ENCODE assay signal across 28 cellular contexts in genomic region chr12:57779736-57780135, GRCh38. TPM values are rescaled to one million over a fixed set of nuclear protein-coding genes. Genes with fewer than 3 reads are reported as not detected.
DNase-seq lines count a peak whose midpoint lies in the region; ATAC-seq, FAIRE-seq and TF ChIP-seq lines count a peak whose summit lies in the region.
"Had no signal": no experiment of that assay in that cellular context is flagged by ENCODE, and none has a peak within 500 bp of the region (broad histone marks: within the 10 kb centered on the region; RNA-seq: fewer than 3 reads in every experiment).

No MANE protein-coding gene starts in this region.

- intact Hi-C loops in CD4-positive, alpha-beta T cell (cut with DNase I, micrococcal nuclease) = loop anchor here in 1 of 2 experiments (1.0 to 5.0 kb wide), 2 partner anchors 22 to 128 kb away; no protein-coding TSS in a partner anchor

- peaks cover 16% of the 10 kb centered on the region for H3K36me3 Mint-ChIP-seq in CD4-positive, alpha-beta T cell (ENCODE audit: low read depth)
- H3K36me3 Mint-ChIP-seq in naive thymus-derived CD8-positive, alpha-beta T cell = peaks cover 0 to 4% (median 4%) of the 10 kb centered on the region in 3 donors

- no peaks in the 10 kb centered on the region for H3K9me3 ChIP-seq in CD4-positive, alpha-beta T cell (ENCODE audit: control insufficient read depth, low read length)
- H3K9me3 ChIP-seq: adrenal gland, heart left ventricle, pancreas, upper lobe of left lung had no signal

- H3K4me1 Mint-ChIP-seq in CD4-positive, alpha-beta T cell (ENCODE audit: low read depth) = peaks cover 47% of the 10 kb centered on the region
- peaks cover 30 to 52% (median 43%) of the 10 kb centered on the region in 4 donors for H3K4me1 Mint-ChIP-seq in naive thymus-derived CD8-positive, alpha-beta T cell

- TF ChIP-seq CTCF in CD4-positive, alpha-beta T cell (IDR thresholded peaks at IDR 0.05) = no peak

- H3K27ac ChIP-seq in CD4-positive, alpha-beta T cell (ENCODE audit: low read depth, low read length) = no peak overlapping the region
- H3K27ac ChIP-seq: adrenal gland, brain microvascular endothelial cell, foreskin keratinocyte, pancreas, PC-9, upper lobe of left lung had no signal

- no peak for ATAC-seq in CD4-positive, alpha-beta T cell (ENCODE audit: poor library complexity)
- ATAC-seq in naive thymus-derived CD8-positive, alpha-beta T cell = no peak
- no peak for ATAC-seq in GM19035 (IDR thresholded peaks at IDR 0.05; ENCODE audit: unreplicated experiment)
- ATAC-seq: activated CD8-positive, alpha-beta T cell treated with anti-CD3 and anti-CD28 coated beads for 36 hours; foreskin keratinocyte; heart left ventricle; pancreas; right cardiac atrium had no signal

- no peaks in the 10 kb centered on the region for H3K9me3 Mint-ChIP-seq in CD4-positive, alpha-beta T cell
- H3K9me3 Mint-ChIP-seq in naive thymus-derived CD8-positive, alpha-beta T cell = no peaks in the 10 kb centered on the region
- H3K9me3 Mint-ChIP-seq: activated CD8-positive, alpha-beta T cell treated with anti-CD3 and anti-CD28 coated beads for 36 hours; mesothelial cell of epicardium; nephron progenitor cell had no signal

- TF ChIP-seq POLR2A in H54 (IDR thresholded peaks at IDR 0.05; ENCODE audit: low read depth, low read length) = no peak

- no peaks in the 10 kb centered on the region for H3K27me3 ChIP-seq in CD4-positive, alpha-beta T cell (ENCODE audit: control insufficient read depth, insufficient read depth, low read length)
- H3K27me3 ChIP-seq: adrenal gland, brain microvascular endothelial cell, foreskin keratinocyte, heart left ventricle, pancreas, upper lobe of left lung had no signal

- DNase-seq in CD4-positive, alpha-beta T cell = no peak
- DNase-seq in EH (ENCODE audit: low read depth) (peak; percentile 42), amniotic epithelial cell (ENCODE audit: low read depth) (peak; percentile 24), COLO668 (lab: John Stamatoyannopoulos, UW; ENCODE audit: unreplicated experiment) (no peak), H54 (ENCODE audit: insufficient read length, low spot score) (no peak)
- DNase-seq in naive thymus-derived CD8-positive, alpha-beta T cell = no peak
- DNase-seq: activated CD8-positive, alpha-beta T cell treated with anti-CD3 and anti-CD28 coated beads for 36 hours; activated gamma-delta T cell treated with Interleukin-2 at 50 U/mL for 16 hours; activated T-cell treated with anti-CD3 and anti-CD28 coated beads for 4 hours; brain microvascular endothelial cell; foreskin keratinocyte; GDM1; heart left ventricle; NCI-H1048; NCI-H1930; NCI-H524 treated with DMSO at 0.1 percent for 48 hours; nephron progenitor cell; NK-92 treated with Interleukin-12 subunit alpha and Interleukin-12 subunit beta, amount 100 ng/mL, for 24 hours; PC-9; right cardiac atrium; SHP77 treated with DMSO at 0.1 percent for 48 hours; stimulated activated CD4-positive, alpha-beta T cell treated with anti-CD3 and anti-CD28 coated beads, Interleukin-2, amount 100 ng/mL, for 24 hours; substantia nigra; upper lobe of left lung had no signal

- no peaks in the 10 kb centered on the region for H3K27me3 Mint-ChIP-seq in CD4-positive, alpha-beta T cell
- H3K27me3 Mint-ChIP-seq in naive thymus-derived CD8-positive, alpha-beta T cell = peaks cover 0 to 4% (median 0%) of the 10 kb centered on the region in 5 donors
- H3K27me3 Mint-ChIP-seq: activated CD8-positive, alpha-beta T cell treated with anti-CD3 and anti-CD28 coated beads for 36 hours had no signal

- no peak overlapping the region for H3K4me3 Mint-ChIP-seq in CD4-positive, alpha-beta T cell
- no peak overlapping the region for H3K4me3 Mint-ChIP-seq in naive thymus-derived CD8-positive, alpha-beta T cell
- H3K4me3 Mint-ChIP-seq: activated CD8-positive, alpha-beta T cell treated with anti-CD3 and anti-CD28 coated beads for 36 hours; mesothelial cell of epicardium; nephron progenitor cell had no signal

- no peak for FAIRE-seq in H54 (lab: Jason Lieb, UNC)
- FAIRE-seq: pancreas had no signal

- POLR2A ChIA-PET in CD4-positive, alpha-beta T cell (lab: Charles Lee) = interaction anchor here (1.1 to 2.0 kb wide), 2 partner anchors 15 to 23 kb away, joined by 3 to 10 read pairs; no protein-coding TSS in a partner anchor
- POLR2A ChIA-PET in naive thymus-derived CD8-positive, alpha-beta T cell (lab: Charles Lee) = interaction anchor here (1.3 to 3.0 kb wide), 2 partner anchors 21 to 23 kb away, joined by 4 to 9 read pairs; no protein-coding TSS in a partner anchor

- H3K27ac Mint-ChIP-seq in CD4-positive, alpha-beta T cell = peak overlapping the region; percentile 100
- peak overlapping the region in 7 of 10 donors; percentile 6 to 100 (median 76) for H3K27ac Mint-ChIP-seq in naive thymus-derived CD8-positive, alpha-beta T cell
- H3K27ac Mint-ChIP-seq: activated CD8-positive, alpha-beta T cell treated with anti-CD3 and anti-CD28 coated beads for 36 hours; mesothelial cell of epicardium; nephron progenitor cell had no signal

- CTCF ChIA-PET in CD4-positive, alpha-beta T cell (lab: Charles Lee) = interaction anchor here (2.1 kb wide), 1 partner anchor 24 kb away, joined by 6 read pairs; no protein-coding TSS in a partner anchor

RNA-seq across cellular contexts. Expression of gene TSFM, which starts 2.9 kb away (rescaled TPM):
- 10 to 100 TPM; 25.8 to 26.9 TPM for total RNA-seq in CD4-positive, alpha-beta T cell
- total RNA-seq in naive thymus-derived CD8-positive, alpha-beta T cell = 10 to 100 TPM; 18.9 to 29.0 TPM
- 10 to 100 TPM; 25.5 to 31.0 (median 28.3) TPM for polyA plus RNA-seq in naive thymus-derived CD8-positive, alpha-beta T cell

RNA-seq across cellular contexts. Expression of gene EEF1AKMT3, which starts 7.3 kb away (rescaled TPM):
- total RNA-seq in CD4-positive, alpha-beta T cell = 1 to 10 TPM; 1.1 to 1.4 TPM
- total RNA-seq in naive thymus-derived CD8-positive, alpha-beta T cell = 1 to 10 TPM; 2.9 to 4.0 TPM
- polyA plus RNA-seq in naive thymus-derived CD8-positive, alpha-beta T cell = 1 to 10 TPM; 1.4 to 4.2 (median 1.8) TPM

RNA-seq across cellular contexts. Expression of gene METTL1, which starts 7.8 kb away (rescaled TPM):
- 10 to 100 TPM in 1 of 2 experiments, 1 to 10 TPM in 1; 9.3 to 12.0 TPM for total RNA-seq in CD4-positive, alpha-beta T cell
- 10 to 100 TPM; 14.6 to 17.6 TPM for total RNA-seq in naive thymus-derived CD8-positive, alpha-beta T cell
- 10 to 100 TPM; 12.9 to 21.7 (median 18.7) TPM for polyA plus RNA-seq in naive thymus-derived CD8-positive, alpha-beta T cell

RNA-seq across cellular contexts. Expression of gene CYP27B1, which starts 12.9 kb away (rescaled TPM):
- 1 to 10 TPM; 1.0 to 1.4 TPM for total RNA-seq in CD4-positive, alpha-beta T cell
- 1 to 10 TPM; 1.4 to 1.6 TPM for total RNA-seq in naive thymus-derived CD8-positive, alpha-beta T cell
- polyA plus RNA-seq in naive thymus-derived CD8-positive, alpha-beta T cell = not detected

RNA-seq across cellular contexts. Expression of gene MARCHF9, which starts 24.8 kb away (rescaled TPM):
- total RNA-seq in CD4-positive, alpha-beta T cell = 10 to 100 TPM; 39.9 to 40.8 TPM
- 10 to 100 TPM; 59.5 to 64.8 TPM for total RNA-seq in naive thymus-derived CD8-positive, alpha-beta T cell
- 1 to 10 TPM; 2.2 to 6.6 (median 4.5) TPM for polyA plus RNA-seq in naive thymus-derived CD8-positive, alpha-beta T cell

Comparison
In these comparisons a context has a peak if more than half of its experiments do, and no peak if none do; other contexts are left out.
1. DNase-seq: peak in EH (single experiment) and amniotic epithelial cell (single experiment); none in CD4-positive, alpha-beta T cell (0 of 10), naive thymus-derived CD8-positive, alpha-beta T cell (0 of 10), COLO668 (single experiment) and H54 (single experiment).